Comparison of ENCODE assay signal across 9 cellular contexts in genomic region chr19:46924874-46925547, GRCh38.
DNase-seq lines count a peak whose midpoint lies in the region; ATAC-seq, FAIRE-seq and TF ChIP-seq lines count a peak whose summit lies in the region.
"Had no signal": no experiment of that assay in that cellular context is flagged by ENCODE, and none has a peak within 500 bp of the region (broad histone marks: within the 10 kb centered on the region; RNA-seq: fewer than 3 reads in every experiment).

No MANE protein-coding gene starts in this region.

- H3K79me2 ChIP-seq in GM12878 (ENCODE audit: control insufficient read depth, insufficient read depth, low read length) = peaks cover 29% of the 10 kb centered on the region

- WGBS in GM12878 (ENCODE audit: insufficient coverage, insufficient replicate concordance, low lambda C conversion rate, missing lambda C conversion rate) = 36% methylated on average over 8 of the region's 8 CpGs

- no peaks in the 10 kb centered on the region for H3K27me3 Mint-ChIP-seq in activated naive CD4-positive, alpha-beta T cell treated with anti-CD3 and anti-CD28 coated beads for 36 hours (ENCODE audit: low read depth)

- no peak for TF ChIP-seq POLR2A in GM12878 (IDR thresholded peaks at IDR 0.05; ENCODE audit: low read depth, low read length)
- TF ChIP-seq POLR2A in vagina (IDR thresholded peaks at IDR 0.05) = no peak

- FAIRE-seq in GM12878 (lab: Jason Lieb, UNC) = no peak

- H3K9me3 ChIP-seq in GM12878 (replicated peaks; ENCODE audit: control insufficient read depth, insufficient read depth, low read length) (no peaks in the 10 kb centered on the region), vagina (no peaks in the 10 kb centered on the region)
- H3K9me3 ChIP-seq: SJSA1 had no signal

- SMC1A ChIA-PET in GM12878 (lab: Charles Lee; ENCODE audit: uncharacterized antibody, unreplicated experiment) = interaction anchor here (0.5 to 1.2 kb wide), 4 partner anchors 9 to 63 kb away, joined by 3 to 4 read pairs (median 4); no protein-coding TSS in a partner anchor

- no peaks in the 10 kb centered on the region for H3K27me3 ChIP-seq in GM12878 (replicated peaks in 1 of 2; ENCODE audit: control insufficient read depth in 2 of 2, insufficient read depth in 2 of 2, low read length in 1 of 2)
- H3K27me3 ChIP-seq in vagina = no peaks in the 10 kb centered on the region
- H3K27me3 ChIP-seq: SJSA1 had no signal

- RAD21 ChIA-PET in GM12878 (lab: Charles Lee; ENCODE audit: unreplicated experiment) = interaction anchor here (0.5 to 1.2 kb wide), 2 partner anchors 66 to 301 kb away, joined by 3 read pairs; no protein-coding TSS in a partner anchor

- no peak for TF ChIP-seq EP300 in GM12878 (IDR thresholded peaks at IDR 0.05; ENCODE audit: borderline replicate concordance in 1 of 2, control insufficient read depth in 1 of 2, low read depth in 2 of 2, low read length in 2 of 2)

- H3K4me1 Mint-ChIP-seq in activated naive CD4-positive, alpha-beta T cell treated with anti-CD3 and anti-CD28 coated beads for 36 hours (ENCODE audit: low read depth) = peaks cover 29% of the 10 kb centered on the region

- peak; percentile 21 for DNase-seq in activated naive CD4-positive, alpha-beta T cell treated with anti-CD3 and anti-CD28 coated beads for 36 hours
- DNase-seq in activated naive CD4-positive, alpha-beta T cell (lab: John Stamatoyannopoulos, UW) = no peak
- no peak for DNase-seq in GM12878 (ENCODE audit: low read depth, low spot score)
- peak; percentile 39 for DNase-seq in medulla oblongata (ENCODE audit: extremely low spot score)
- DNase-seq in vagina (ENCODE audit: extremely low spot score in 2 of 2) = no peak
- DNase-seq in MV-4-11 (lab: John Stamatoyannopoulos, UW) = no peak
- no peak for DNase-seq in HPDE6-E6E7 (ENCODE audit: extremely low spot score)

- peak; percentile 76 for ATAC-seq in GM12878
- no peak for ATAC-seq in GM19324 (IDR thresholded peaks at IDR 0.05; ENCODE audit: low FRiP score, unreplicated experiment)

- no peak overlapping the region for H3K9ac ChIP-seq in GM12878 (ENCODE audit: control insufficient read depth, insufficient read depth, low read length)

- H3K27ac Mint-ChIP-seq in activated naive CD4-positive, alpha-beta T cell treated with anti-CD3 and anti-CD28 coated beads for 36 hours = no peak overlapping the region

- no peaks in the 10 kb centered on the region for H3K9me3 Mint-ChIP-seq in activated naive CD4-positive, alpha-beta T cell treated with anti-CD3 and anti-CD28 coated beads for 36 hours

- in situ Hi-C loops in GM12878 (cut with MboI) = no loop called here

- H3K4me1 ChIP-seq in GM12878 (ENCODE audit: control insufficient read depth, insufficient read depth, low read length) (peaks cover 28% of the 10 kb centered on the region), vagina (peaks cover 56% of the 10 kb centered on the region)

- H3K27ac ChIP-seq in GM12878 (ENCODE audit: control insufficient read depth, insufficient read depth) (no peak overlapping the region), vagina (peak overlapping the region; percentile 56)
- H3K27ac ChIP-seq: SJSA1 had no signal

- H3K4me3 ChIP-seq in GM12878 (no peak overlapping the region), vagina (peak overlapping the region in 1 of 2 donors; percentile 1)
- H3K4me3 ChIP-seq: SJSA1 had no signal

- TF ChIP-seq RAD21 in GM12878 (IDR thresholded peaks at IDR 0.05; ENCODE audit: insufficient read depth, low read depth, low read length) = no peak

- peak overlapping the region; percentile 26 for H3K4me2 ChIP-seq in GM12878 (ENCODE audit: control insufficient read depth, insufficient read depth)

- H3K4me3 Mint-ChIP-seq in activated naive CD4-positive, alpha-beta T cell treated with anti-CD3 and anti-CD28 coated beads for 36 hours = no peak overlapping the region

- no TSS peak for BruUV-seq in GM12878 (replicated peaks; lab: Mats Ljungman, UMichigan)

- no peaks in the 10 kb centered on the region for H4K20me1 ChIP-seq in GM12878 (ENCODE audit: control insufficient read depth, insufficient read depth)

- no peak overlapping the region for H2AFZ ChIP-seq in GM12878 (ENCODE audit: control insufficient read depth, low read depth, low read length)

- no peak for TF ChIP-seq CTCF in GM12878 (IDR thresholded peaks at IDR 0.05 in 2 of 3, conservative IDR thresholded peaks at IDR 0.05 in 1 of 3; ENCODE audit: control insufficient read depth in 2 of 3, extremely low read depth in 1 of 3, insufficient read depth in 1 of 3, low read depth in 3 of 3, low read length in 3 of 3)
- TF ChIP-seq CTCF in vagina (IDR thresholded peaks at IDR 0.05) = no peak

- intact Hi-C loops in activated naive CD4-positive, alpha-beta T cell treated with anti-CD3 and anti-CD28 coated beads for 36 hours (cut with micrococcal nuclease) = no loop called here
- intact Hi-C loops in GM12878 (cut with micrococcal nuclease; ENCODE audit: unreplicated experiment) (no loop called here), vagina (cut with DNase I) (loop anchor here (10.0 kb wide), 1 partner anchor 50 kb away; no protein-coding TSS in a partner anchor)

- POLR2A ChIA-PET in GM12878 (lab: Charles Lee) = interaction anchor here (0.7 to 0.8 kb wide), 3 partner anchors 20 to 79 kb away, joined by 3 to 4 read pairs (median 3); no protein-coding TSS in a partner anchor

- peaks cover 1% of the 10 kb centered on the region for H3K36me3 Mint-ChIP-seq in activated naive CD4-positive, alpha-beta T cell treated with anti-CD3 and anti-CD28 coated beads for 36 hours (ENCODE audit: low read depth)

- H3K36me3 ChIP-seq in GM12878 (ENCODE audit: control insufficient read depth in 2 of 2, insufficient read depth in 2 of 2, low read length in 1 of 2) = peaks cover 10 to 18% of the 10 kb centered on the region in 2 experiments; a peak in 3 of 4 replicates
- H3K36me3 ChIP-seq in vagina = peaks cover 0 to 9% of the 10 kb centered on the region in 2 donors

- CTCF ChIA-PET in activated naive CD4-positive, alpha-beta T cell treated with anti-CD3 and anti-CD28 coated beads for 36 hours (lab: Charles Lee) = interaction anchor here (1.9 kb wide), 1 partner anchor 68 kb away, joined by 4 read pairs; no protein-coding TSS in a partner anchor
- CTCF ChIA-PET in GM12878 (lab: Yijun Ruan, JAX) = interaction anchor here (1.0 to 3.7 kb wide), 6 partner anchors 9 to 171 kb away, joined by 3 to 13 read pairs (median 3); no protein-coding TSS in a partner anchor

TF ChIP-seq in GM12878, 131 proteins besides CTCF, POLR2A, EP300 and RAD21:
- 0 out of 2 replicates have a peak, but pooled peaks have one; percentile 35 for TF ChIP-seq GABPA (IDR thresholded peaks at IDR 0.05; ENCODE audit: low read depth)
- peak; percentile 40; the same call in 1 of the 2 replicates for TF ChIP-seq SPI1 (IDR thresholded peaks at IDR 0.05; ENCODE audit: borderline replicate concordance, insufficient read depth, low read depth, low read length)
- TF ChIP-seq ETV6 (conservative IDR thresholded peaks at IDR 0.05 in 1 of 2, IDR thresholded peaks at IDR 0.05 in 1 of 2; ENCODE audit: borderline replicate concordance in 1 of 2, low read depth in 1 of 2) = peak in 1 of 2 experiments; percentile 72; a peak in 2 of 4 replicates
- TF ChIP-seq EED (IDR thresholded peaks at IDR 0.05; ENCODE audit: low read depth) = 0 out of 2 replicates have a peak, but pooled peaks have one; percentile 23
- TF ChIP-seq SMC3 (IDR thresholded peaks at IDR 0.05; ENCODE audit: borderline replicate concordance, low read length) = no peak
- TF ChIP-seq RBBP5 (conservative IDR thresholded peaks at IDR 0.05) = no peak
- TF ChIP-seq POLR2AphosphoS5 (IDR thresholded peaks at IDR 0.05; ENCODE audit: low read length) = no peak

Comparison
In these comparisons a context has a peak if more than half of its experiments do, and no peak if none do; other contexts are left out.
1. DNase-seq: peak in activated naive CD4-positive, alpha-beta T cell treated with anti-CD3 and anti-CD28 coated beads for 36 hours (single experiment) and medulla oblongata (single experiment); none in activated naive CD4-positive, alpha-beta T cell (0 of 4), GM12878 (single experiment), vagina (0 of 2), MV-4-11 (single experiment) and HPDE6-E6E7 (single experiment).